ENCODE assay signal across 2 cellular contexts in the genomic region with DNA sequence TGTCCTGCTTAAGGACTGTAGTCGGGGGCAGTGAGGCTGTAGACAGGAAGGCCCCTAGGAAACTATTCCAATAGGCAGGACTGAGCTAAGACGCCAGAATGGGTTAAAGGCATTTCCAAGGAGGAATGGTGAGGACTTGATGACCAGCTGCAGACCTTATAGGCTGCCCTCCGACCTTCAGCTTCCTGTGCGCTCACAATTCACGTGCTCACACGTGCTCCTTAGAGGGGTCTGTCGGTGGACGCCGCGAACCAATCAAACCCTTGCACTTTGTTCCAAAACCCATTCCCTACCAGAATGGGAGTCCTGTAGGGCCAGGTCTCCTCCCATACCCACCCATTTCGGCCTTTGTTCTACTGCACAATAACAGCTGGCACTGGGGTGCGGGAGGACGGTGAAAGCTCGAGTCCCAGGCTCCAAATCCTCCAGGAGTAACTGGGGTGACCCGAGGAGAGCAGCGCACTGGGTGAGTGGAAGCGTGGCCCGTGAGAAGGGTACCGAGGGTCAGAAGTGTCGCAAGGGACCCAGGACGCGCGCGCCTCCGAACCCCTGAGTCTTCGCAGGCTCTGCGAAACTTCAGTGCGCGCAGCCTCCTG.
TF ChIP-seq lines count a peak whose summit lies in the region.

No MANE protein-coding gene starts in this region.

TF ChIP-seq in GM23338, 12 proteins besides CTCF, POLR2A, EP300 and RAD21 (continued from another document):
- TF ChIP-seq, protein P1, sequence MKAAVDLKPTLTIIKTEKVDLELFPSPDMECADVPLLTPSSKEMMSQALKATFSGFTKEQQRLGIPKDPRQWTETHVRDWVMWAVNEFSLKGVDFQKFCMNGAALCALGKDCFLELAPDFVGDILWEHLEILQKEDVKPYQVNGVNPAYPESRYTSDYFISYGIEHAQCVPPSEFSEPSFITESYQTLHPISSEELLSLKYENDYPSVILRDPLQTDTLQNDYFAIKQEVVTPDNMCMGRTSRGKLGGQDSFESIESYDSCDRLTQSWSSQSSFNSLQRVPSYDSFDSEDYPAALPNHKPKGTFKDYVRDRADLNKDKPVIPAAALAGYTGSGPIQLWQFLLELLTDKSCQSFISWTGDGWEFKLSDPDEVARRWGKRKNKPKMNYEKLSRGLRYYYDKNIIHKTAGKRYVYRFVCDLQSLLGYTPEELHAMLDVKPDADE (IDR thresholded peaks at IDR 0.05), result no peak
- TF ChIP-seq, protein P2, sequence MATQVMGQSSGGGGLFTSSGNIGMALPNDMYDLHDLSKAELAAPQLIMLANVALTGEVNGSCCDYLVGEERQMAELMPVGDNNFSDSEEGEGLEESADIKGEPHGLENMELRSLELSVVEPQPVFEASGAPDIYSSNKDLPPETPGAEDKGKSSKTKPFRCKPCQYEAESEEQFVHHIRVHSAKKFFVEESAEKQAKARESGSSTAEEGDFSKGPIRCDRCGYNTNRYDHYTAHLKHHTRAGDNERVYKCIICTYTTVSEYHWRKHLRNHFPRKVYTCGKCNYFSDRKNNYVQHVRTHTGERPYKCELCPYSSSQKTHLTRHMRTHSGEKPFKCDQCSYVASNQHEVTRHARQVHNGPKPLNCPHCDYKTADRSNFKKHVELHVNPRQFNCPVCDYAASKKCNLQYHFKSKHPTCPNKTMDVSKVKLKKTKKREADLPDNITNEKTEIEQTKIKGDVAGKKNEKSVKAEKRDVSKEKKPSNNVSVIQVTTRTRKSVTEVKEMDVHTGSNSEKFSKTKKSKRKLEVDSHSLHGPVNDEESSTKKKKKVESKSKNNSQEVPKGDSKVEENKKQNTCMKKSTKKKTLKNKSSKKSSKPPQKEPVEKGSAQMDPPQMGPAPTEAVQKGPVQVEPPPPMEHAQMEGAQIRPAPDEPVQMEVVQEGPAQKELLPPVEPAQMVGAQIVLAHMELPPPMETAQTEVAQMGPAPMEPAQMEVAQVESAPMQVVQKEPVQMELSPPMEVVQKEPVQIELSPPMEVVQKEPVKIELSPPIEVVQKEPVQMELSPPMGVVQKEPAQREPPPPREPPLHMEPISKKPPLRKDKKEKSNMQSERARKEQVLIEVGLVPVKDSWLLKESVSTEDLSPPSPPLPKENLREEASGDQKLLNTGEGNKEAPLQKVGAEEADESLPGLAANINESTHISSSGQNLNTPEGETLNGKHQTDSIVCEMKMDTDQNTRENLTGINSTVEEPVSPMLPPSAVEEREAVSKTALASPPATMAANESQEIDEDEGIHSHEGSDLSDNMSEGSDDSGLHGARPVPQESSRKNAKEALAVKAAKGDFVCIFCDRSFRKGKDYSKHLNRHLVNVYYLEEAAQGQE (IDR thresholded peaks at IDR 0.05; ENCODE audit: unreplicated experiment), result no peak
- TF ChIP-seq POLR2AphosphoS5 (IDR thresholded peaks at IDR 0.05; ENCODE audit: low read depth) (no peak), JUNB (IDR thresholded peaks at IDR 0.05; ENCODE audit: unreplicated experiment) (no peak), ZNF114 (CRISPR knock-in tag; IDR thresholded peaks at IDR 0.05) (no peak)
- TF ChIP-seq, protein P3, sequence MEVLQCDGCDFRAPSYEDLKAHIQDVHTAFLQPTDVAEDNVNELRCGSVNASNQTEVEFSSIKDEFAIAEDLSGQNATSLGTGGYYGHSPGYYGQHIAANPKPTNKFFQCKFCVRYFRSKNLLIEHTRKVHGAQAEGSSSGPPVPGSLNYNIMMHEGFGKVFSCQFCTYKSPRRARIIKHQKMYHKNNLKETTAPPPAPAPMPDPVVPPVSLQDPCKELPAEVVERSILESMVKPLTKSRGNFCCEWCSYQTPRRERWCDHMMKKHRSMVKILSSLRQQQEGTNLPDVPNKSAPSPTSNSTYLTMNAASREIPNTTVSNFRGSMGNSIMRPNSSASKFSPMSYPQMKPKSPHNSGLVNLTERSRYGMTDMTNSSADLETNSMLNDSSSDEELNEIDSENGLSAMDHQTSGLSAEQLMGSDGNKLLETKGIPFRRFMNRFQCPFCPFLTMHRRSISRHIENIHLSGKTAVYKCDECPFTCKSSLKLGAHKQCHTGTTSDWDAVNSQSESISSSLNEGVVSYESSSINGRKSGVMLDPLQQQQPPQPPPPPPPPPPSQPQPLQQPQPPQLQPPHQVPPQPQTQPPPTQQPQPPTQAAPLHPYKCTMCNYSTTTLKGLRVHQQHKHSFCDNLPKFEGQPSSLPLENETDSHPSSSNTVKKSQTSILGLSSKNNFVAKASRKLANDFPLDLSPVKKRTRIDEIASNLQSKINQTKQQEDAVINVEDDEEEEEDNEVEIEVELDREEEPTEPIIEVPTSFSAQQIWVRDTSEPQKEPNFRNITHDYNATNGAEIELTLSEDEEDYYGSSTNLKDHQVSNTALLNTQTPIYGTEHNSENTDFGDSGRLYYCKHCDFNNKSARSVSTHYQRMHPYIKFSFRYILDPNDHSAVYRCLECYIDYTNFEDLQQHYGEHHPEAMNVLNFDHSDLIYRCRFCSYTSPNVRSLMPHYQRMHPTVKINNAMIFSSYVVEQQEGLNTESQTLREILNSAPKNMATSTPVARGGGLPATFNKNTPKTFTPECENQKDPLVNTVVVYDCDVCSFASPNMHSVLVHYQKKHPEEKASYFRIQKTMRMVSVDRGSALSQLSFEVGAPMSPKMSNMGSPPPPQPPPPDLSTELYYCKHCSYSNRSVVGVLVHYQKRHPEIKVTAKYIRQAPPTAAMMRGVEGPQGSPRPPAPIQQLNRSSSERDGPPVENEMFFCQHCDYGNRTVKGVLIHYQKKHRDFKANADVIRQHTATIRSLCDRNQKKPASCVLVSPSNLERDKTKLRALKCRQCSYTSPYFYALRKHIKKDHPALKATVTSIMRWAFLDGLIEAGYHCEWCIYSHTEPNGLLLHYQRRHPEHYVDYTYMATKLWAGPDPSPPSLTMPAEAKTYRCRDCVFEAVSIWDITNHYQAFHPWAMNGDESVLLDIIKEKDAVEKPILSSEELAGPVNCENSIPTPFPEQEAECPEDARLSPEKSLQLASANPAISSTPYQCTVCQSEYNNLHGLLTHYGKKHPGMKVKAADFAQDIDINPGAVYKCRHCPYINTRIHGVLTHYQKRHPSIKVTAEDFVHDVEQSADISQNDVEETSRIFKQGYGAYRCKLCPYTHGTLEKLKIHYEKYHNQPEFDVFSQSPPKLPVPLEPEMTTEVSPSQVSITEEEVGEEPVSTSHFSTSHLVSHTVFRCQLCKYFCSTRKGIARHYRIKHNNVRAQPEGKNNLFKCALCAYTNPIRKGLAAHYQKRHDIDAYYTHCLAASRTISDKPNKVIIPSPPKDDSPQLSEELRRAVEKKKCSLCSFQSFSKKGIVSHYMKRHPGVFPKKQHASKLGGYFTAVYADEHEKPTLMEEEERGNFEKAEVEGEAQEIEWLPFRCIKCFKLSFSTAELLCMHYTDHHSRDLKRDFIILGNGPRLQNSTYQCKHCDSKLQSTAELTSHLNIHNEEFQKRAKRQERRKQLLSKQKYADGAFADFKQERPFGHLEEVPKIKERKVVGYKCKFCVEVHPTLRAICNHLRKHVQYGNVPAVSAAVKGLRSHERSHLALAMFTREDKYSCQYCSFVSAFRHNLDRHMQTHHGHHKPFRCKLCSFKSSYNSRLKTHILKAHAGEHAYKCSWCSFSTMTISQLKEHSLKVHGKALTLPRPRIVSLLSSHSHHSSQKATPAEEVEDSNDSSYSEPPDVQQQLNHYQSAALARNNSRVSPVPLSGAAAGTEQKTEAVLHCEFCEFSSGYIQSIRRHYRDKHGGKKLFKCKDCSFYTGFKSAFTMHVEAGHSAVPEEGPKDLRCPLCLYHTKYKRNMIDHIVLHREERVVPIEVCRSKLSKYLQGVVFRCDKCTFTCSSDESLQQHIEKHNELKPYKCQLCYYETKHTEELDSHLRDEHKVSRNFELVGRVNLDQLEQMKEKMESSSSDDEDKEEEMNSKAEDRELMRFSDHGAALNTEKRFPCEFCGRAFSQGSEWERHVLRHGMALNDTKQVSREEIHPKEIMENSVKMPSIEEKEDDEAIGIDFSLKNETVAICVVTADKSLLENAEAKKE (CRISPR knock-in tag; IDR thresholded peaks at IDR 0.05), result no peak

TF ChIP-seq in WTC11, 78 proteins besides CTCF, POLR2A, EP300 and RAD21 (continued from another document and continues in another):
- TF ChIP-seq, protein P4, sequence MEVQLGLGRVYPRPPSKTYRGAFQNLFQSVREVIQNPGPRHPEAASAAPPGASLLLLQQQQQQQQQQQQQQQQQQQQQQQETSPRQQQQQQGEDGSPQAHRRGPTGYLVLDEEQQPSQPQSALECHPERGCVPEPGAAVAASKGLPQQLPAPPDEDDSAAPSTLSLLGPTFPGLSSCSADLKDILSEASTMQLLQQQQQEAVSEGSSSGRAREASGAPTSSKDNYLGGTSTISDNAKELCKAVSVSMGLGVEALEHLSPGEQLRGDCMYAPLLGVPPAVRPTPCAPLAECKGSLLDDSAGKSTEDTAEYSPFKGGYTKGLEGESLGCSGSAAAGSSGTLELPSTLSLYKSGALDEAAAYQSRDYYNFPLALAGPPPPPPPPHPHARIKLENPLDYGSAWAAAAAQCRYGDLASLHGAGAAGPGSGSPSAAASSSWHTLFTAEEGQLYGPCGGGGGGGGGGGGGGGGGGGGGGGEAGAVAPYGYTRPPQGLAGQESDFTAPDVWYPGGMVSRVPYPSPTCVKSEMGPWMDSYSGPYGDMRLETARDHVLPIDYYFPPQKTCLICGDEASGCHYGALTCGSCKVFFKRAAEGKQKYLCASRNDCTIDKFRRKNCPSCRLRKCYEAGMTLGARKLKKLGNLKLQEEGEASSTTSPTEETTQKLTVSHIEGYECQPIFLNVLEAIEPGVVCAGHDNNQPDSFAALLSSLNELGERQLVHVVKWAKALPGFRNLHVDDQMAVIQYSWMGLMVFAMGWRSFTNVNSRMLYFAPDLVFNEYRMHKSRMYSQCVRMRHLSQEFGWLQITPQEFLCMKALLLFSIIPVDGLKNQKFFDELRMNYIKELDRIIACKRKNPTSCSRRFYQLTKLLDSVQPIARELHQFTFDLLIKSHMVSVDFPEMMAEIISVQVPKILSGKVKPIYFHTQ (CRISPR knock-in tag; IDR thresholded peaks at IDR 0.05), result no peak
- TF ChIP-seq CREB1 (CRISPR knock-in tag; IDR thresholded peaks at IDR 0.05) (no peak), FOXJ3 (CRISPR knock-in tag; IDR thresholded peaks at IDR 0.05; ENCODE audit: borderline replicate concordance) (no peak), ZNF317 (CRISPR knock-in tag; IDR thresholded peaks at IDR 0.05; ENCODE audit: borderline replicate concordance, low read depth) (no peak), TCF7 (CRISPR knock-in tag; IDR thresholded peaks at IDR 0.05; ENCODE audit: low read depth) (no peak), ZNF396 (CRISPR knock-in tag; IDR thresholded peaks at IDR 0.05; ENCODE audit: borderline replicate concordance) (no peak), FOXP1 (CRISPR knock-in tag; IDR thresholded peaks at IDR 0.05; ENCODE audit: borderline replicate concordance) (no peak), NFATC4 (CRISPR knock-in tag; IDR thresholded peaks at IDR 0.05) (no peak)
- TF ChIP-seq, protein P5, sequence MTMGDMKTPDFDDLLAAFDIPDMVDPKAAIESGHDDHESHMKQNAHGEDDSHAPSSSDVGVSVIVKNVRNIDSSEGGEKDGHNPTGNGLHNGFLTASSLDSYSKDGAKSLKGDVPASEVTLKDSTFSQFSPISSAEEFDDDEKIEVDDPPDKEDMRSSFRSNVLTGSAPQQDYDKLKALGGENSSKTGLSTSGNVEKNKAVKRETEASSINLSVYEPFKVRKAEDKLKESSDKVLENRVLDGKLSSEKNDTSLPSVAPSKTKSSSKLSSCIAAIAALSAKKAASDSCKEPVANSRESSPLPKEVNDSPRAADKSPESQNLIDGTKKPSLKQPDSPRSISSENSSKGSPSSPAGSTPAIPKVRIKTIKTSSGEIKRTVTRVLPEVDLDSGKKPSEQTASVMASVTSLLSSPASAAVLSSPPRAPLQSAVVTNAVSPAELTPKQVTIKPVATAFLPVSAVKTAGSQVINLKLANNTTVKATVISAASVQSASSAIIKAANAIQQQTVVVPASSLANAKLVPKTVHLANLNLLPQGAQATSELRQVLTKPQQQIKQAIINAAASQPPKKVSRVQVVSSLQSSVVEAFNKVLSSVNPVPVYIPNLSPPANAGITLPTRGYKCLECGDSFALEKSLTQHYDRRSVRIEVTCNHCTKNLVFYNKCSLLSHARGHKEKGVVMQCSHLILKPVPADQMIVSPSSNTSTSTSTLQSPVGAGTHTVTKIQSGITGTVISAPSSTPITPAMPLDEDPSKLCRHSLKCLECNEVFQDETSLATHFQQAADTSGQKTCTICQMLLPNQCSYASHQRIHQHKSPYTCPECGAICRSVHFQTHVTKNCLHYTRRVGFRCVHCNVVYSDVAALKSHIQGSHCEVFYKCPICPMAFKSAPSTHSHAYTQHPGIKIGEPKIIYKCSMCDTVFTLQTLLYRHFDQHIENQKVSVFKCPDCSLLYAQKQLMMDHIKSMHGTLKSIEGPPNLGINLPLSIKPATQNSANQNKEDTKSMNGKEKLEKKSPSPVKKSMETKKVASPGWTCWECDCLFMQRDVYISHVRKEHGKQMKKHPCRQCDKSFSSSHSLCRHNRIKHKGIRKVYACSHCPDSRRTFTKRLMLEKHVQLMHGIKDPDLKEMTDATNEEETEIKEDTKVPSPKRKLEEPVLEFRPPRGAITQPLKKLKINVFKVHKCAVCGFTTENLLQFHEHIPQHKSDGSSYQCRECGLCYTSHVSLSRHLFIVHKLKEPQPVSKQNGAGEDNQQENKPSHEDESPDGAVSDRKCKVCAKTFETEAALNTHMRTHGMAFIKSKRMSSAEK (CRISPR knock-in tag; IDR thresholded peaks at IDR 0.05; ENCODE audit: borderline replicate concordance), result no peak
- TF ChIP-seq, protein P6, sequence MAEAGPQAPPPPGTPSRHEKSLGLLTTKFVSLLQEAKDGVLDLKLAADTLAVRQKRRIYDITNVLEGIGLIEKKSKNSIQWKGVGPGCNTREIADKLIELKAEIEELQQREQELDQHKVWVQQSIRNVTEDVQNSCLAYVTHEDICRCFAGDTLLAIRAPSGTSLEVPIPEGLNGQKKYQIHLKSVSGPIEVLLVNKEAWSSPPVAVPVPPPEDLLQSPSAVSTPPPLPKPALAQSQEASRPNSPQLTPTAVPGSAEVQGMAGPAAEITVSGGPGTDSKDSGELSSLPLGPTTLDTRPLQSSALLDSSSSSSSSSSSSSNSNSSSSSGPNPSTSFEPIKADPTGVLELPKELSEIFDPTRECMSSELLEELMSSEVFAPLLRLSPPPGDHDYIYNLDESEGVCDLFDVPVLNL (CRISPR knock-in tag; IDR thresholded peaks at IDR 0.05; ENCODE audit: borderline replicate concordance, low read depth), result no peak
- TF ChIP-seq, protein P7, sequence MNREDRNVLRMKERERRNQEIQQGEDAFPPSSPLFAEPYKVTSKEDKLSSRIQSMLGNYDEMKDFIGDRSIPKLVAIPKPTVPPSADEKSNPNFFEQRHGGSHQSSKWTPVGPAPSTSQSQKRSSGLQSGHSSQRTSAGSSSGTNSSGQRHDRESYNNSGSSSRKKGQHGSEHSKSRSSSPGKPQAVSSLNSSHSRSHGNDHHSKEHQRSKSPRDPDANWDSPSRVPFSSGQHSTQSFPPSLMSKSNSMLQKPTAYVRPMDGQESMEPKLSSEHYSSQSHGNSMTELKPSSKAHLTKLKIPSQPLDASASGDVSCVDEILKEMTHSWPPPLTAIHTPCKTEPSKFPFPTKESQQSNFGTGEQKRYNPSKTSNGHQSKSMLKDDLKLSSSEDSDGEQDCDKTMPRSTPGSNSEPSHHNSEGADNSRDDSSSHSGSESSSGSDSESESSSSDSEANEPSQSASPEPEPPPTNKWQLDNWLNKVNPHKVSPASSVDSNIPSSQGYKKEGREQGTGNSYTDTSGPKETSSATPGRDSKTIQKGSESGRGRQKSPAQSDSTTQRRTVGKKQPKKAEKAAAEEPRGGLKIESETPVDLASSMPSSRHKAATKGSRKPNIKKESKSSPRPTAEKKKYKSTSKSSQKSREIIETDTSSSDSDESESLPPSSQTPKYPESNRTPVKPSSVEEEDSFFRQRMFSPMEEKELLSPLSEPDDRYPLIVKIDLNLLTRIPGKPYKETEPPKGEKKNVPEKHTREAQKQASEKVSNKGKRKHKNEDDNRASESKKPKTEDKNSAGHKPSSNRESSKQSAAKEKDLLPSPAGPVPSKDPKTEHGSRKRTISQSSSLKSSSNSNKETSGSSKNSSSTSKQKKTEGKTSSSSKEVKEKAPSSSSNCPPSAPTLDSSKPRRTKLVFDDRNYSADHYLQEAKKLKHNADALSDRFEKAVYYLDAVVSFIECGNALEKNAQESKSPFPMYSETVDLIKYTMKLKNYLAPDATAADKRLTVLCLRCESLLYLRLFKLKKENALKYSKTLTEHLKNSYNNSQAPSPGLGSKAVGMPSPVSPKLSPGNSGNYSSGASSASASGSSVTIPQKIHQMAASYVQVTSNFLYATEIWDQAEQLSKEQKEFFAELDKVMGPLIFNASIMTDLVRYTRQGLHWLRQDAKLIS (CRISPR knock-in tag; IDR thresholded peaks at IDR 0.05; ENCODE audit: borderline replicate concordance), result no peak
